ENCODE assay signal across 10 cellular contexts in the genomic region with DNA sequence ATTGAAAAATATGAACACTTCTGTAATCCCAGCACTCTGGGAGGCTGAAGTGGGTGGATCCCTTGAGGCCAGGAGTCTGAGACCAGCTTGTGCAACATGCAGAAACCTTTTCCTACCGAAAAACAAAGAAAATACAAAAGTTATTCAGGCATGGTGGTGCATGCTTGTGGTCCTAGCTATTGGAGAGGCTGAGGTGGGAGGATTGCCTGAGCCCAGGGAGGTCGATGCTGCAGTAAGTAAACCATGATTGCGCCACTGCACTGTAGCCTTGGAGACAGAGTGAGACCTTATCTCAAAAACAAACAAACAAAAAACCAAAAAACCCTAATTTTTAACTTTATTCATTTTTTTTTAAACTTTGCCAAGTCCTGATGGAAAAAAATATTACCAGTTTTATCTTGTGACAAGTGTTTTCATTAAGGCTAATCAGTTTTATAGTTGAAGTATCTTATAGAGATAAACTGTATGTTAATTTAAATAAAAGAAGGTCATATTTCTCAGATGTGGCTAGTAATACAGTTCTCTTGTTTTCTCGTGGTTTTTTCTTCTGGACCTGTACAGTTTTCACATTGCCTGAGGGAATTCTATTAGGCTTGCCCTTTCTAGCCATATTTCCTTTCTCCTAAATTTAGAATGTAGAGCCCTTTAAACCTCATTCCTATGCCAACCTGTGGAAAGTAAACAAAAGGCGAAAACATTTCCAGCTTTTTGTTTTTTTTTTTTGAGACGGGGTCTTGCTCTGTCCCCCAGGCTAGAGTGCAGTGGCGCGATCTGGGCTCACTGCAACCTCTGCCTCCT. TPM values are rescaled to one million over a fixed set of nuclear protein-coding genes. Genes with fewer than 3 reads are reported as not detected.
A peak's percentile ranks its signal among the peaks of the same experiment; 100 is the strongest.
DNase-seq lines count a peak whose midpoint lies in the region; TF ChIP-seq lines count a peak whose summit lies in the region.
"Had no signal": no experiment of that assay in that cellular context is flagged by ENCODE, and none has a peak within 500 bp of the region (broad histone marks: within the 10 kb centered on the region; RNA-seq: fewer than 3 reads in every experiment).

No MANE protein-coding gene starts in this region.

- H3K9ac ChIP-seq in Loucy (ENCODE audit: low read depth, low read length, poor library complexity, severe bottlenecking) = no peak overlapping the region

- no TSS peak for BruUV-seq in A673 (replicated peaks; lab: Mats Ljungman, UMichigan)
- no TSS peak for BruUV-seq in MCF 10A (replicated peaks; lab: Mats Ljungman, UMichigan)

- no peak overlapping the region for H3K4me3 Mint-ChIP-seq in MCF 10A (ENCODE audit: unreplicated experiment)

- no peak for TF ChIP-seq POLR2A in vagina (IDR thresholded peaks at IDR 0.05)

- CTCF ChIA-PET in A673 (lab: Charles Lee) = no interaction called here
- CTCF ChIA-PET in MCF 10A (lab: Yijun Ruan, JAX) = interaction anchor here (0.7 kb wide), 2 partner anchors 10 to 48 kb away, joined by 3 read pairs; no protein-coding TSS in a partner anchor

- peak overlapping the region; percentile 39 for H3K4me2 ChIP-seq in Loucy (ENCODE audit: low read depth, low read length, poor library complexity, severe bottlenecking)

- no peaks in the 10 kb centered on the region for H3K36me3 ChIP-seq in A673 (ENCODE audit: insufficient read depth, low read length, poor library complexity, severe bottlenecking)
- no peaks in the 10 kb centered on the region for H3K36me3 ChIP-seq in Loucy (ENCODE audit: insufficient read depth, low read length)
- H3K36me3 ChIP-seq in vagina = no peaks in the 10 kb centered on the region
- H3K36me3 ChIP-seq in ascending aorta = no peaks in the 10 kb centered on the region

- no peaks in the 10 kb centered on the region for H3F3A ChIP-seq in Loucy (ENCODE audit: low read depth)

- intact Hi-C loops in A673 (cut with micrococcal nuclease; ENCODE audit: unreplicated experiment) = no loop called here
- intact Hi-C loops in MCF 10A (cut with micrococcal nuclease) = no loop called here
- intact Hi-C loops in vagina (cut with DNase I) = no loop called here
- intact Hi-C loops in ascending aorta (cut with DNase I) = no loop called here

- H3K79me2 ChIP-seq in Loucy (ENCODE audit: insufficient read depth, low read length) = peaks cover 99% of the 10 kb centered on the region

- H3K4me3 ChIP-seq in A673 (ENCODE audit: low read depth, low read length, poor library complexity, severe bottlenecking) (no peak overlapping the region), Loucy (ENCODE audit: low read length, poor library complexity, severe bottlenecking) (no peak overlapping the region), vagina (no peak overlapping the region), ascending aorta (no peak overlapping the region)

- peaks cover 5% of the 10 kb centered on the region for H3K36me3 Mint-ChIP-seq in MCF 10A (ENCODE audit: insufficient read depth, unreplicated experiment)

- POLR2A ChIA-PET in A673 (lab: Charles Lee; ENCODE audit: low non-redundant PET) (no interaction called here), MCF 10A (lab: Yijun Ruan, JAX) (interaction anchor here (0.6 to 1.7 kb wide), 3 partner anchors 10 to 375 kb away, joined by 3 to 6 read pairs (median 4); no protein-coding TSS in a partner anchor)

- H3K4me1 ChIP-seq in A673 (ENCODE audit: insufficient read depth, low read length, poor library complexity, severe bottlenecking) = peaks cover 28% of the 10 kb centered on the region
- peaks cover 31% of the 10 kb centered on the region for H3K4me1 ChIP-seq in Loucy (ENCODE audit: insufficient read depth, low read length, poor library complexity, severe bottlenecking)
- H3K4me1 ChIP-seq in vagina = peaks cover 97% of the 10 kb centered on the region
- peaks cover 4 to 79% of the 10 kb centered on the region in 2 donors for H3K4me1 ChIP-seq in ascending aorta

- no peak overlapping the region for H2AFZ ChIP-seq in Loucy (ENCODE audit: low read length)

- H3K9me3 ChIP-seq in A673 (ENCODE audit: low read depth, low read length, poor library complexity, severe bottlenecking) (no peaks in the 10 kb centered on the region), Loucy (ENCODE audit: insufficient read depth, low read depth, low read length) (no peaks in the 10 kb centered on the region), vagina (no peaks in the 10 kb centered on the region), ascending aorta (no peaks in the 10 kb centered on the region)

- H4K20me1 ChIP-seq in Loucy (ENCODE audit: insufficient read depth, low read length, poor library complexity, severe bottlenecking) = peaks cover 52% of the 10 kb centered on the region

- H3K27me3 ChIP-seq in A673 (replicated peaks; ENCODE audit: insufficient read depth, low read depth, low read length, poor library complexity) (no peaks in the 10 kb centered on the region), Loucy (ENCODE audit: insufficient read depth, low read length, poor library complexity, severe bottlenecking) (no peaks in the 10 kb centered on the region), vagina (no peaks in the 10 kb centered on the region), ascending aorta (no peaks in the 10 kb centered on the region)

- DNase-seq in A673 (ENCODE audit: low spot score) (peak; percentile 50), MCF 10A (ENCODE audit: unreplicated experiment) (peak; percentile 49), left kidney (ENCODE audit: low read depth, low spot score) (peak; percentile 22), vagina (ENCODE audit: extremely low spot score in 2 of 2) (no peak), NCI-H1048 (lab: John Stamatoyannopoulos, UW) (no peak), ascending aorta (ENCODE audit: low spot score in 2 of 2) (no peak), T-helper 1 cell (no peak)
- DNase-seq: NCI-H2227 treated with DMSO at 0.1 percent for 48 hours, T-helper 2 cell had no signal

- TF ChIP-seq CTCF in A673 (conservative IDR thresholded peaks at IDR 0.05; ENCODE audit: low read depth, low read length) (no peak), Loucy (conservative IDR thresholded peaks at IDR 0.05; ENCODE audit: low read length) (no peak), MCF 10A (IDR thresholded peaks at IDR 0.05; ENCODE audit: unreplicated experiment) (no peak), vagina (IDR thresholded peaks at IDR 0.05) (no peak), ascending aorta (IDR thresholded peaks at IDR 0.05) (no peak)

- no peaks in the 10 kb centered on the region for H3K27me3 Mint-ChIP-seq in MCF 10A (ENCODE audit: insufficient read depth, unreplicated experiment)

- H3K9me2 ChIP-seq in Loucy (replicated peaks; ENCODE audit: low read depth, low read length) = no peaks in the 10 kb centered on the region

- no peaks in the 10 kb centered on the region for H3K9me3 Mint-ChIP-seq in MCF 10A (ENCODE audit: unreplicated experiment)

- H3K27ac ChIP-seq in A673 (ENCODE audit: low read depth, low read length, poor library complexity, severe bottlenecking) = no peak overlapping the region
- no peak overlapping the region for H3K27ac ChIP-seq in vagina
- H3K27ac ChIP-seq in ascending aorta = peak overlapping the region in 1 of 2 donors; percentile 43

- H3K4me1 Mint-ChIP-seq in MCF 10A (ENCODE audit: insufficient read depth, unreplicated experiment) = peaks cover 19% of the 10 kb centered on the region

- H3K27ac Mint-ChIP-seq in MCF 10A (ENCODE audit: low read depth, unreplicated experiment) = peak overlapping the region; percentile 63

RNA-seq across cellular contexts. Expression of a gene that starts 9.4 kb away (rescaled TPM):
- 85.9 and 86.7 TPM in 2 replicates for total RNA-seq in A673 (2021)
- 51.4 and 53.7 TPM in 2 replicates for total RNA-seq in MCF 10A (2022)
- total RNA-seq in vagina = 166 TPM
- 302 TPM for total RNA-seq in ascending aorta

Comparison
In these comparisons a context has a peak if more than half of its experiments do, and no peak if none do; other contexts are left out.
1. DNase-seq: peak in A673 (single experiment), MCF 10A (single experiment) and left kidney (single experiment); none in vagina (0 of 2), NCI-H1048 (single experiment), ascending aorta (0 of 2) and T-helper 1 cell (0 of 5).